9 cellular contexts compared by ENCODE assay signal in the genomic region with DNA sequence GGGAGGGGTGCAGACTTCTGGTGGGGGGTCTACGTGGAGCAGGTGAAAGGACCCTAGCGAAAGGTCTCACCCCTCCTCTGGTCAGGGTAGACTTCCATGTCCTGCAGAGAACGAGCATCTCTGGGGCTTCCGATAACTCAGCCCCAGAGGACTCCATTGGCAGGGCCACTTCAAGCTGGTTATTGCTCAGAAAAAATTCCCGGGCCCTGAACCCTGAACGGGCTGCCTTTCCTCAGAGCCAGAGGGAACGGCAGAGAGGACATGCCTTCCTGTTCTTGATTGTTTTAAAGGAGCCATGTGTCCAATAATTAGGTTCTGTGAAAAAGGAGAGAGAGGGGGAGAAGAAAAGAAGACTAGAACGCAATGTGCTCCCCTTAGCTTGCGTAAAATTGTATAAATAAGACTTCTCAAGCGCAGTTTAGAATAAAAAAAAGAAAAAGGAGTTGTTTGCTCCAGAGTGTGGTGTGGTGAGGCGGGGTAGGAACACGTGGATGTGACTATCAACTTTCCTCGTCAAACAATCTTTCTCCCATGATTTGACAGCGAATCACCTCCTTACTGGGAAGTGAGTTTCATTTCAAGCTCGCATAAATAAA.
DNase-seq lines count a peak whose midpoint lies in the region; ATAC-seq and TF ChIP-seq lines count a peak whose summit lies in the region.
"Had no signal": no experiment of that assay in that cellular context is flagged by ENCODE, and none has a peak within 500 bp of the region (broad histone marks: within the 10 kb centered on the region; RNA-seq: fewer than 3 reads in every experiment).

No MANE protein-coding gene starts in this region.

- DNase-seq in Karpas-422 (peak; percentile 17), colonic mucosa (peak; percentile 41), upper lobe of right lung (no peak), DMS153 (lab: John Stamatoyannopoulos, UW) (no peak)
- no peak for DNase-seq in activated CD8-positive, alpha-beta memory T cell treated with anti-CD3 and anti-CD28 coated beads, Interleukin-2, amount 50 U/mL, for 4 hours
- DNase-seq: NCI-H2227 treated with DMSO at 0.1 percent for 48 hours had no signal

- H3K36me3 ChIP-seq in Karpas-422 (ENCODE audit: insufficient read depth, low read length) (no peaks in the 10 kb centered on the region), colonic mucosa (no peaks in the 10 kb centered on the region), mesodermal cell (ENCODE audit: control insufficient read depth, insufficient read depth, low read length) (no peaks in the 10 kb centered on the region), upper lobe of right lung (no peaks in the 10 kb centered on the region)

- no peak overlapping the region for H2AFZ ChIP-seq in Karpas-422 (ENCODE audit: low read length)

- no peak overlapping the region for H3K4me3 ChIP-seq in Karpas-422 (ENCODE audit: low read length)
- H3K4me3 ChIP-seq in colonic mucosa: no peak overlapping the region
- H3K4me3 ChIP-seq in mesodermal cell (ENCODE audit: extremely low read depth, insufficient read depth, low read length, poor library complexity, severe bottlenecking): no peak overlapping the region
- peak overlapping the region; percentile 23 for H3K4me3 ChIP-seq in upper lobe of right lung

- H3K9ac ChIP-seq in Karpas-422 (ENCODE audit: low read length) (no peak overlapping the region), colonic mucosa (ENCODE audit: low read depth in 2 of 2, low read length in 2 of 2) (peak overlapping the region in 1 of 2 donors; percentile 16)

- no peaks in the 10 kb centered on the region for H3K9me3 ChIP-seq in Karpas-422 (ENCODE audit: low read length)
- H3K9me3 ChIP-seq in colonic mucosa: no peaks in the 10 kb centered on the region
- H3K9me3 ChIP-seq in mesodermal cell (ENCODE audit: control insufficient read depth, low read length): no peaks in the 10 kb centered on the region
- no peaks in the 10 kb centered on the region for H3K9me3 ChIP-seq in upper lobe of right lung

- no peaks in the 10 kb centered on the region for H3K79me2 ChIP-seq in Karpas-422 (ENCODE audit: low read length)

- ATAC-seq in upper lobe of right lung (peak; percentile 71), GM21526 (IDR thresholded peaks at IDR 0.05; ENCODE audit: low FRiP score, unreplicated experiment) (no peak)
- ATAC-seq: activated CD4-positive, CD25-positive, alpha-beta regulatory T cell treated with anti-CD3 and anti-CD28 coated beads, Interleukin-2, amount 50 U/mL, for 24 hours had no signal

- H3K9me2 ChIP-seq in Karpas-422 (replicated peaks; ENCODE audit: insufficient read depth, low read length): no peaks in the 10 kb centered on the region

- H3K4me1 ChIP-seq in Karpas-422 (ENCODE audit: low read length): no peaks in the 10 kb centered on the region
- H3K4me1 ChIP-seq in colonic mucosa: peaks cover 2% of the 10 kb centered on the region
- H3K4me1 ChIP-seq in mesodermal cell (ENCODE audit: control insufficient read depth, insufficient read depth, low read length, poor library complexity, severe bottlenecking): peaks cover 12% of the 10 kb centered on the region
- peaks cover 8% of the 10 kb centered on the region for H3K4me1 ChIP-seq in upper lobe of right lung

- H3K27me3 ChIP-seq in Karpas-422 (ENCODE audit: low read length): no peaks in the 10 kb centered on the region
- no peaks in the 10 kb centered on the region for H3K27me3 ChIP-seq in colonic mucosa
- H3K27me3 ChIP-seq in upper lobe of right lung: no peaks in the 10 kb centered on the region

- WGBS in mesodermal cell (ENCODE audit: insufficient coverage in 2 of 2), 2 experiments: 58 to 75% methylated on average over 7 to 11 of the region's 15 CpGs

- no peak overlapping the region for H3K4me2 ChIP-seq in Karpas-422 (ENCODE audit: low read depth, low read length, poor library complexity, severe bottlenecking)

- H3K27ac ChIP-seq in Karpas-422 (ENCODE audit: low read length): no peak overlapping the region
- peak overlapping the region; percentile 60 for H3K27ac ChIP-seq in colonic mucosa
- H3K27ac ChIP-seq in mesodermal cell (ENCODE audit: low read depth, low read length, severe bottlenecking): peak overlapping the region; percentile 48
- no peak overlapping the region for H3K27ac ChIP-seq in upper lobe of right lung

- TF ChIP-seq CTCF in colonic mucosa (IDR thresholded peaks at IDR 0.05) (no peak), upper lobe of right lung (IDR thresholded peaks at IDR 0.05) (no peak)

- intact Hi-C loops in colonic mucosa (cut with DNase I): no loop called here
- intact Hi-C loops in upper lobe of right lung (cut with DNase I): no loop called here

- H4K20me1 ChIP-seq in Karpas-422 (ENCODE audit: insufficient read depth, low read depth, low read length): no peaks in the 10 kb centered on the region

Comparison
In these comparisons a context has a peak if more than half of its experiments do, and no peak if none do; other contexts are left out.
1. DNase-seq: peak in Karpas-422 (single experiment) and colonic mucosa (single experiment); none in upper lobe of right lung (single experiment), activated CD8-positive, alpha-beta memory T cell treated with anti-CD3 and anti-CD28 coated beads, Interleukin-2, amount 50 U/mL, for 4 hours (single experiment) and DMS153 (single experiment).
2. H3K27ac ChIP-seq: peak in colonic mucosa (single experiment) and mesodermal cell (single experiment); none in Karpas-422 (single experiment) and upper lobe of right lung (single experiment).